ENCODE assay signal across 10 cellular contexts in the genomic region with DNA sequence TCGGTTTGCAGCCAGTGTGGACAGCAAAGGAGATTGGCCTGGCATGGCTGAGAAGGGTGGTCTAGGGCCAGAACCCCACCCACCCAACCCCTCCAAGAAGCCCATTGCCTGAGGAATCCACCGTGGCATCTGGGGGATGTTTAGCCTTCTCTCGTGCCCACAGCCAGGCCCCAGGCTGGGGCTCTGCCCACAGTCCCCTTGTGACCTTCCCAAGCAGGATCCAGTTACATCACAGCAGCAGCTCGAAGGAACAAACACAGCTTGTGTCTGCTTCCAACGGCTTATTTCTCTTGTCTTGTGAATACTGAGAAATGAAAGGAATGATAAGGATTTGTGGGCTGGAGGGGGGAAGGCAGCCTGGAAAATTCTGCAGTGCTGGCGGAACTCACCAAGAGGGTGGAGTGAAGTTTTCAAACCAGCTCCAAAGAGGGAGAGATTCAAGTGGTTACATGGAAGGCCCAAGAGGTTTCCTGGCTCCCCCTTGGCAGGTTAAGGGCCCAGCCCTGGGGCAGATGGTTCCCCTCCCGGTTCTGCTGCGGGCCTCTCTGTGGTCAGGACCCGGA.
A peak's percentile ranks its signal among the peaks of the same experiment; 100 is the strongest.
DNase-seq lines count a peak whose midpoint lies in the region; ATAC-seq, FAIRE-seq and TF ChIP-seq lines count a peak whose summit lies in the region.
"Had no signal": no experiment of that assay in that cellular context is flagged by ENCODE, and none has a peak within 500 bp of the region (broad histone marks: within the 10 kb centered on the region; RNA-seq: fewer than 3 reads in every experiment).

No MANE protein-coding gene starts in this region.

- H3K9me2 ChIP-seq in GM23338 (ENCODE audit: insufficient read depth): no peaks in the 10 kb centered on the region

- peak overlapping the region; percentile 23; the same call in 1 of the 2 replicates for H2AFZ ChIP-seq in GM23338
- H2AFZ ChIP-seq in astrocyte (ENCODE audit: low read depth, low read length): no peak overlapping the region

- peak; percentile 49 for DNase-seq in GM23338 (ENCODE audit: low spot score)
- DNase-seq in astrocyte (ENCODE audit: low read depth): peak; percentile 95
- DNase-seq in islet precursor cell: peak; percentile 83
- no peak for DNase-seq in GM19240 (ENCODE audit: insufficient read length, low spot score)
- DNase-seq in activated CD4-positive, alpha-beta memory T cell treated with anti-CD3 and anti-CD28 coated beads for 36 hours: no peak
- no peak for DNase-seq in central memory CD4-positive, alpha-beta T cell
- DNase-seq in stimulated activated CD4-positive, alpha-beta T cell treated with anti-CD3 and anti-CD28 coated beads, Interleukin-1b, Interleukin-23, amount 100 ng/mL, for 48 hours: no peak
- DNase-seq: activated T-cell treated with anti-CD3 and anti-CD28 coated beads for 4 hours, NCI-H1694 had no signal

- no peak for FAIRE-seq in astrocyte (lab: Jason Lieb, UNC)

- peaks cover 4% of the 10 kb centered on the region; the same call in 1 of the 2 replicates for H3K4me1 ChIP-seq in GM23338 (ENCODE audit: insufficient read depth)
- peaks cover 7% of the 10 kb centered on the region for H3K4me1 ChIP-seq in astrocyte (ENCODE audit: insufficient read depth, low read length)

- no peaks in the 10 kb centered on the region for H3F3A ChIP-seq in GM23338 (replicated peaks; ENCODE audit: low read depth)

- H3K9me3 ChIP-seq in astrocyte (ENCODE audit: insufficient read depth, low read depth, low read length): no peaks in the 10 kb centered on the region

- H3K79me2 ChIP-seq in GM23338 (replicated peaks; ENCODE audit: insufficient read depth): no peaks in the 10 kb centered on the region
- no peaks in the 10 kb centered on the region for H3K79me2 ChIP-seq in astrocyte (ENCODE audit: insufficient read depth, low read length)

- H3K4me3 ChIP-seq in GM23338 (no peak overlapping the region), astrocyte (ENCODE audit: insufficient read depth, low read depth, low read length) (no peak overlapping the region), skin epidermis (no peak overlapping the region)

- ATAC-seq in GM23338: peak; percentile 67

- H4K20me1 ChIP-seq in GM23338 (replicated peaks; ENCODE audit: insufficient read depth): no peaks in the 10 kb centered on the region
- H4K20me1 ChIP-seq in astrocyte (ENCODE audit: insufficient read depth, low read length): no peaks in the 10 kb centered on the region

- no peak overlapping the region; the same call in 1 of the 2 replicates for H3K27ac ChIP-seq in GM23338 (ENCODE audit: low read depth)
- H3K27ac ChIP-seq in astrocyte (ENCODE audit: low read depth, low read length): peak overlapping the region; percentile 59
- peak overlapping the region in 13 of 21 experiments; percentile 24 to 75 (median 47) for H3K27ac ChIP-seq in skin epidermis

- H3K9ac ChIP-seq in astrocyte (ENCODE audit: low read length): peak overlapping the region; percentile 64

- H3K27me3 Mint-ChIP-seq in GM23338 (ENCODE audit: insufficient read depth, low read depth, poor library complexity): peaks cover 3% of the 10 kb centered on the region
- peaks cover 11% of the 10 kb centered on the region for H3K27me3 Mint-ChIP-seq in astrocyte (ENCODE audit: low read depth, unreplicated experiment)
- H3K27me3 Mint-ChIP-seq in activated CD4-positive, alpha-beta memory T cell treated with anti-CD3 and anti-CD28 coated beads for 36 hours: no peaks in the 10 kb centered on the region

- H3K4me3 Mint-ChIP-seq in GM23338: no peak overlapping the region
- peak overlapping the region; percentile 14 for H3K4me3 Mint-ChIP-seq in astrocyte (ENCODE audit: unreplicated experiment)
- no peak overlapping the region for H3K4me3 Mint-ChIP-seq in activated CD4-positive, alpha-beta memory T cell treated with anti-CD3 and anti-CD28 coated beads for 36 hours

- intact Hi-C loops in activated CD4-positive, alpha-beta memory T cell treated with anti-CD3 and anti-CD28 coated beads for 36 hours (cut with micrococcal nuclease): no loop called here

- H3K27ac Mint-ChIP-seq in GM23338 (no peak overlapping the region), astrocyte (ENCODE audit: unreplicated experiment) (peak overlapping the region; percentile 70)
- no peak overlapping the region for H3K27ac Mint-ChIP-seq in activated CD4-positive, alpha-beta memory T cell treated with anti-CD3 and anti-CD28 coated beads for 36 hours

- CTCF ChIA-PET in activated CD4-positive, alpha-beta memory T cell treated with anti-CD3 and anti-CD28 coated beads for 36 hours (lab: Charles Lee): no interaction called here

- no peaks in the 10 kb centered on the region for H3K27me3 ChIP-seq in GM23338 (ENCODE audit: insufficient read depth)
- no peaks in the 10 kb centered on the region for H3K27me3 ChIP-seq in astrocyte (ENCODE audit: insufficient read depth, low read length)

- POLR2A ChIA-PET in activated CD4-positive, alpha-beta memory T cell treated with anti-CD3 and anti-CD28 coated beads for 36 hours (lab: Charles Lee): no interaction called here

- TF ChIP-seq CTCF in GM23338 (conservative IDR thresholded peaks at IDR 0.05; ENCODE audit: low read depth in 2 of 2) (no peak), astrocyte (IDR thresholded peaks at IDR 0.05; ENCODE audit: insufficient read depth, low read depth, low read length) (no peak)

- H3K9me3 Mint-ChIP-seq in GM23338: peaks cover 13% of the 10 kb centered on the region
- H3K9me3 Mint-ChIP-seq in astrocyte (ENCODE audit: unreplicated experiment): peaks cover 4% of the 10 kb centered on the region
- H3K9me3 Mint-ChIP-seq in activated CD4-positive, alpha-beta memory T cell treated with anti-CD3 and anti-CD28 coated beads for 36 hours: no peaks in the 10 kb centered on the region

- no peak overlapping the region for H3K4me2 ChIP-seq in GM23338
- no peak overlapping the region for H3K4me2 ChIP-seq in astrocyte (ENCODE audit: low read length)

- H3K36me3 Mint-ChIP-seq in GM23338 (ENCODE audit: low read depth) (peaks cover 13% of the 10 kb centered on the region), astrocyte (ENCODE audit: low read depth, unreplicated experiment) (no peaks in the 10 kb centered on the region)
- H3K36me3 Mint-ChIP-seq in activated CD4-positive, alpha-beta memory T cell treated with anti-CD3 and anti-CD28 coated beads for 36 hours: no peaks in the 10 kb centered on the region

- H3K4me1 Mint-ChIP-seq in GM23338 (peaks cover 14% of the 10 kb centered on the region), astrocyte (ENCODE audit: low read depth, unreplicated experiment) (peaks cover 8% of the 10 kb centered on the region)
- H3K4me1 Mint-ChIP-seq in activated CD4-positive, alpha-beta memory T cell treated with anti-CD3 and anti-CD28 coated beads for 36 hours (ENCODE audit: low read depth): no peaks in the 10 kb centered on the region

- H3K36me3 ChIP-seq in GM23338 (ENCODE audit: insufficient read depth): no peaks in the 10 kb centered on the region
- H3K36me3 ChIP-seq in astrocyte (ENCODE audit: insufficient read depth, low read length): no peaks in the 10 kb centered on the region

TF ChIP-seq in GM23338, 12 proteins besides CTCF, POLR2A, EP300 and RAD21 (continues in another document):
- TF ChIP-seq STAT1 (IDR thresholded peaks at IDR 0.05; ENCODE audit: unreplicated experiment): no peak
- TF ChIP-seq ZNF114 (CRISPR knock-in tag; IDR thresholded peaks at IDR 0.05): no peak
- no peak for TF ChIP-seq JUNB (IDR thresholded peaks at IDR 0.05; ENCODE audit: unreplicated experiment)
- TF ChIP-seq EZH2 (IDR thresholded peaks at IDR 0.05; ENCODE audit: low read depth, unreplicated experiment): no peak
- TF ChIP-seq NANOG (IDR thresholded peaks at IDR 0.05; ENCODE audit: borderline replicate concordance): no peak
- no peak for TF ChIP-seq CREB1 (CRISPR knock-in tag; IDR thresholded peaks at IDR 0.05; ENCODE audit: low read depth)
- no peak for TF ChIP-seq ZNF331 (CRISPR knock-in tag; IDR thresholded peaks at IDR 0.05; ENCODE audit: low read depth)

Comparison
In these comparisons a context has a peak if more than half of its experiments do, and no peak if none do; other contexts are left out.
1. DNase-seq: peak in GM23338 (single experiment), astrocyte (single experiment) and islet precursor cell (single experiment); none in GM19240 (single experiment), activated CD4-positive, alpha-beta memory T cell treated with anti-CD3 and anti-CD28 coated beads for 36 hours (single experiment), central memory CD4-positive, alpha-beta T cell (single experiment) and stimulated activated CD4-positive, alpha-beta T cell treated with anti-CD3 and anti-CD28 coated beads, Interleukin-1b, Interleukin-23, amount 100 ng/mL, for 48 hours (single experiment).